1 cellular context compared by ENCODE assay signal in the genomic region with DNA sequence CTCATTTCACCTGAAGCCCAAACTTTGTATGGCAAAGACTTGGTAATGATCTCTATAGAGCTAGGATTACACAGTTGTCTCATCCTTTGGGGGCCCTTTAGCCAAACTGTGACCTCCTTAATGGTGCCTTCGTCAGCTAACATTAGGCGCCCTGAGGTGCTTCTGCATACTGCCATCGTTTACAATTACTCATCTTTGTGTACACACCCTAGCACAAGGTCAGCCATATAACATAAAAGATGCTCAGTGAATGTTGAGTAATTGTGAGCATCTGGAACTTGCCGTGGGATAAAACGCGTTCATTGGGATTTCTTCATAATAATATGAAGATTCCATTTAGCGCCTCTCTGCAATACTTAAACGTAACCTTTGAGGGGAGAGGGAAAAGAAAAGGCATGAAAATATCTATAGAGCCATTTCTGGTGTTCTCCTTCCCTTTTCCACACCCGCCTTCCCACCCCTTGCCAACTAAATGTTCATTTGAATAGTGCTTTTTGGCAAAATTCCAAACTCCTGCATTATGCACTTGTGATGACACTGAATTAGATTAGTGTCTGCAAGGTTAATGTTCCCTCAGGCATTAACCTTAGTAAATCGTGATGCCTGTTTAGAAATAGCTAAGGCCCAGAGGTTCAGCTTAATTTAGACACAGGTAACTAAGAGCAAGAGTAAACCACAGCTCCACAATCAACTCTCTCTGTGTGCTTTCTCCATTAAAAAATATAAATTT.
TF ChIP-seq lines count a peak whose summit lies in the region.

No MANE protein-coding gene starts in this region.

TF ChIP-seq in SK-N-SH, 30 proteins besides CTCF, POLR2A, EP300 and RAD21 (continued from another document):
- TF ChIP-seq, protein P1, sequence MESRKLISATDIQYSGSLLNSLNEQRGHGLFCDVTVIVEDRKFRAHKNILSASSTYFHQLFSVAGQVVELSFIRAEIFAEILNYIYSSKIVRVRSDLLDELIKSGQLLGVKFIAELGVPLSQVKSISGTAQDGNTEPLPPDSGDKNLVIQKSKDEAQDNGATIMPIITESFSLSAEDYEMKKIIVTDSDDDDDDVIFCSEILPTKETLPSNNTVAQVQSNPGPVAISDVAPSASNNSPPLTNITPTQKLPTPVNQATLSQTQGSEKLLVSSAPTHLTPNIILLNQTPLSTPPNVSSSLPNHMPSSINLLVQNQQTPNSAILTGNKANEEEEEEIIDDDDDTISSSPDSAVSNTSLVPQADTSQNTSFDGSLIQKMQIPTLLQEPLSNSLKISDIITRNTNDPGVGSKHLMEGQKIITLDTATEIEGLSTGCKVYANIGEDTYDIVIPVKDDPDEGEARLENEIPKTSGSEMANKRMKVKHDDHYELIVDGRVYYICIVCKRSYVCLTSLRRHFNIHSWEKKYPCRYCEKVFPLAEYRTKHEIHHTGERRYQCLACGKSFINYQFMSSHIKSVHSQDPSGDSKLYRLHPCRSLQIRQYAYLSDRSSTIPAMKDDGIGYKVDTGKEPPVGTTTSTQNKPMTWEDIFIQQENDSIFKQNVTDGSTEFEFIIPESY (IDR thresholded peaks at IDR 0.05; ENCODE audit: borderline replicate concordance, low read depth) = no peak
- TF ChIP-seq NFIC (IDR thresholded peaks at IDR 0.05; ENCODE audit: borderline replicate concordance) (peak; percentile 56; the same call in 1 of the 2 replicates), FOSL2 (IDR thresholded peaks at IDR 0.05; ENCODE audit: borderline replicate concordance, low read depth) (no peak)
TF ChIP-seq in SK-N-SH: peak in this region for 4.
